Comparison of ENCODE assay signal across 13 cellular contexts in the genomic region with DNA sequence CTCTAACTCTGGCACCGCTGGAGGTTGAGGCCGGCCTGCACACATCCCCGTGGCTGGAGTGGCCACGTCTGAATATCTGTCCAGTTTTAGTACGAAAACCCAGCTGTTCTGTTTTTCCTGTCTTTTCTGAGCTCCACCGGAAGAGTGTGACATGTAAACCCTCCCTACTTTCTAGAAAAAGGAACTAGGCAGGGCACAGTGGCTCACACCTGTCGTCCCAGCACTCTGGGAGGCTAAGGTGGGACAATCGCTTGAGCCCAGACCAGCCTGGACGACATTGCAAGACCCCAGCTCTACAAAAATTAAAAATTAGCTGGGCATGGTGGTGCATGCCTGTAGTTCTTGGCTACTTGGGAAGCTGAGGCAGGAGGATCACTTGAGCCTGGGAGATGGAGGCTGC. TPM values are rescaled to one million over a fixed set of nuclear protein-coding genes. Genes with fewer than 3 reads are reported as not detected.
DNase-seq lines count a peak whose midpoint lies in the region; ATAC-seq, FAIRE-seq and TF ChIP-seq lines count a peak whose summit lies in the region.
"Had no signal": no experiment of that assay in that cellular context is flagged by ENCODE, and none has a peak within 500 bp of the region (broad histone marks: within the 10 kb centered on the region; RNA-seq: fewer than 3 reads in every experiment).

No MANE protein-coding gene starts in this region.

- 42% methylated on average over 9 of the region's 9 CpGs for WGBS in K562 (ENCODE audit: insufficient coverage, low coverage, missing lambda C conversion rate)

- no peak for FAIRE-seq in K562 (lab: Jason Lieb, UNC)

- in situ Hi-C loops in KBM-7 (cut with MboI; ENCODE audit: low pct_unique_long_range_greater_than_20kb, low sequenced_read_pairs) (no loop called here), K562 (cut with MboI) (no loop called here)

- H3K79me2 ChIP-seq in K562 (ENCODE audit: control insufficient read depth, insufficient read depth, low read length) = no peaks in the 10 kb centered on the region

- H3K27me3 ChIP-seq in K562 (ENCODE audit: control insufficient read depth in 2 of 2, insufficient read depth in 2 of 2, low read length in 2 of 2) = peaks cover 0 to 18% of the 10 kb centered on the region in 2 experiments; a peak in 3 of 5 replicates
- H3K27me3 ChIP-seq: cardiac muscle cell had no signal

- H3K4me3 ChIP-seq in K562 = no peak overlapping the region
- H3K4me3 ChIP-seq: cardiac muscle cell, lung had no signal

- H3K4me3 Mint-ChIP-seq in stimulated activated effector memory CD8-positive, alpha-beta T cell treated with anti-CD3 and anti-CD28 coated beads, Interleukin-12 subunit alpha, Interleukin-12 subunit beta, amount 100 ng/mL, for 72 hours = peak overlapping the region; percentile 74

- H3K4me1 ChIP-seq in K562 (replicated peaks in 1 of 2; ENCODE audit: control insufficient read depth in 2 of 2, insufficient read depth in 2 of 2, low read length in 2 of 2) = peaks cover 19 to 33% of the 10 kb centered on the region in 2 experiments

- H3K27ac ChIP-seq in K562 (ENCODE audit: extremely low read depth, low read depth, low read length) = no peak overlapping the region
- H3K27ac ChIP-seq: cardiac muscle cell had no signal

- peaks cover 5% of the 10 kb centered on the region for H3K36me3 Mint-ChIP-seq in stimulated activated effector memory CD8-positive, alpha-beta T cell treated with anti-CD3 and anti-CD28 coated beads, Interleukin-12 subunit alpha, Interleukin-12 subunit beta, amount 100 ng/mL, for 72 hours

- DNase-seq in activated CD8-positive, alpha-beta memory T cell treated with anti-CD3 and anti-CD28 coated beads for 24 hours = peak; percentile 70
- no peak for DNase-seq in activated CD8-positive, alpha-beta memory T cell treated with anti-CD3 and anti-CD28 coated beads, Interleukin-2, amount 50 U/mL, for 48 hours
- DNase-seq in KBM-7 (peak; percentile 80), K562 (ENCODE audit: extremely low read depth in 1 of 4, low spot score in 3 of 4) (no peak), COLO829 (ENCODE audit: low spot score) (no peak)
- DNase-seq in stimulated activated effector memory CD8-positive, alpha-beta T cell treated with anti-CD3 and anti-CD28 coated beads, Interleukin-12 subunit alpha, Interleukin-12 subunit beta, amount 100 ng/mL, for 72 hours (ENCODE audit: low spot score in 2 of 2) = no peak
- DNase-seq: foreskin melanocyte had no signal

- no peak overlapping the region for H3K4me2 ChIP-seq in K562 (ENCODE audit: insufficient read depth, low read length)

- H3K36me3 ChIP-seq in K562 (ENCODE audit: control insufficient read depth, insufficient read depth, low read length) = no peaks in the 10 kb centered on the region
- H3K36me3 ChIP-seq: cardiac muscle cell had no signal

- CTCF ChIA-PET in K562 (lab: Yijun Ruan, JAX; ENCODE audit: low intra/inter-chr PET ratio) = no interaction called here

- no peak for TF ChIP-seq RAD21 in K562 (CRISPR knock-in tag; conservative IDR thresholded peaks at IDR 0.05 in 1 of 2, IDR thresholded peaks at IDR 0.05 in 1 of 2)

- ATAC-seq in K562 = no peak
- ATAC-seq in stimulated activated effector memory CD8-positive, alpha-beta T cell treated with anti-CD3 and anti-CD28 coated beads, Interleukin-12 subunit alpha, Interleukin-12 subunit beta, amount 100 ng/mL, for 72 hours = no peak
- ATAC-seq in HG03565 (IDR thresholded peaks at IDR 0.05; ENCODE audit: unreplicated experiment) = no peak
- no peak for ATAC-seq in HG03135 (IDR thresholded peaks at IDR 0.05; ENCODE audit: unreplicated experiment)

- no peak for TF ChIP-seq CTCF in K562 (IDR thresholded peaks at IDR 0.05 in 2 of 3, conservative IDR thresholded peaks at IDR 0.05 in 1 of 3; ENCODE audit: insufficient read depth in 2 of 3, low read depth in 1 of 3, low read length in 3 of 3)

- H3K9ac ChIP-seq in K562 (ENCODE audit: insufficient read depth in 1 of 2, low read depth in 2 of 2, low read length in 2 of 2) = no peak overlapping the region

- intact Hi-C loops in K562 (cut with micrococcal nuclease) = no loop called here

- no peaks in the 10 kb centered on the region for H3K9me1 ChIP-seq in K562 (ENCODE audit: control insufficient read depth, insufficient read depth, low read length)

- no peaks in the 10 kb centered on the region for H3K9me3 ChIP-seq in K562 (replicated peaks; ENCODE audit: control insufficient read depth, insufficient read depth, low read depth, low read length)

- no peak for TF ChIP-seq POLR2A in K562 (conservative IDR thresholded peaks at IDR 0.05)

- H2AFZ ChIP-seq in K562 (ENCODE audit: low read depth, low read length) = no peak overlapping the region

- H3K9me3 Mint-ChIP-seq in stimulated activated effector memory CD8-positive, alpha-beta T cell treated with anti-CD3 and anti-CD28 coated beads, Interleukin-12 subunit alpha, Interleukin-12 subunit beta, amount 100 ng/mL, for 72 hours = no peaks in the 10 kb centered on the region

- POLR2A ChIA-PET in K562 (lab: Yijun Ruan, JAX) = interaction anchor here (0.6 to 0.9 kb wide), 2 partner anchors 12 to 209 kb away, joined by 3 read pairs; no protein-coding TSS in a partner anchor

- peak overlapping the region; percentile 97 for H3K27ac Mint-ChIP-seq in stimulated activated effector memory CD8-positive, alpha-beta T cell treated with anti-CD3 and anti-CD28 coated beads, Interleukin-12 subunit alpha, Interleukin-12 subunit beta, amount 100 ng/mL, for 72 hours

- no peak for TF ChIP-seq EP300 in K562 (IDR thresholded peaks at IDR 0.05; ENCODE audit: low read length)

- H4K20me1 ChIP-seq in K562 (replicated peaks; ENCODE audit: control insufficient read depth, insufficient read depth, low read length) = no peaks in the 10 kb centered on the region; the same call in 1 of the 2 replicates

- peaks cover 61% of the 10 kb centered on the region for H3K4me1 Mint-ChIP-seq in stimulated activated effector memory CD8-positive, alpha-beta T cell treated with anti-CD3 and anti-CD28 coated beads, Interleukin-12 subunit alpha, Interleukin-12 subunit beta, amount 100 ng/mL, for 72 hours

- no TSS peak for BruUV-seq in K562 (replicated peaks; lab: Mats Ljungman, UMichigan)

RNA-seq across cellular contexts. Expression of gene PHYKPL, which starts 8.2 kb away (rescaled TPM):
- 203 and 378 TPM in 2 replicates for total RNA-seq in K562 (2011; cell fraction: chromatin; rRNA removed; ENCODE audit: low replicate concordance)
- 205 and 217 TPM in 2 replicates for total RNA-seq in K562 (2011; cell fraction: nucleolus; rRNA removed)
- 219 and 287 TPM in 2 replicates for total RNA-seq in K562 (2011; cell fraction: nucleoplasm; rRNA removed)
- total RNA-seq in K562 (2014; rRNA removed) (18.6 and 21.6 TPM in 2 replicates), K562 (2014; rRNA removed; fragmentation: Illumina TruSeq; extraction: Trizol) (13.9 and 18.4 TPM in 2 replicates), K562 (2015; rRNA removed; fragmentation: Illumina TruSeq; extraction: Trizol) (16.7 and 17.1 TPM in 2 replicates), K562 (2021) (34.0 and 34.7 TPM in 2 replicates)
- polyA plus RNA-seq in K562 (2011; rRNA removed) (25.6 and 40.7 TPM in 2 replicates), K562 (2014; fragmentation: Illumina TruSeq; extraction: Trizol) (19.6 and 20.1 TPM in 2 replicates), K562 (2014; fragmentation: Nextera tagmentation; extraction: Ambion mirVana) (1 to 10 TPM; 4.7 to 6.5 TPM), K562 (2014; rRNA removed) (31.9 and 32.0 TPM in 2 replicates)
- polyA plus RNA-seq in K562 (2011; cell fraction: cytosol; rRNA removed) = 18.3 and 25.8 TPM in 2 replicates
- polyA plus RNA-seq in K562 (2011; cell fraction: nucleus; rRNA removed) = 126 and 156 TPM in 2 replicates
- polyA plus RNA-seq in K562 (2012) = 19.8 and 52.3 TPM in 2 replicates
- polyA minus RNA-seq in K562 (2011; rRNA and poly(A)+ RNA removed) = 33.9 and 36.4 TPM in 2 replicates
- 9.2 and 15.5 TPM in 2 replicates for polyA minus RNA-seq in K562 (2011; cell fraction: cytosol; rRNA and poly(A)+ RNA removed)
- 71.5 and 72.2 TPM in 2 replicates for polyA minus RNA-seq in K562 (2011; cell fraction: nucleus; rRNA and poly(A)+ RNA removed)

RNA-seq across cellular contexts. Expression of gene HNRNPAB, which starts 36.4 kb away (rescaled TPM):
- 107 and 112 TPM in 2 replicates for total RNA-seq in K562 (2011; cell fraction: chromatin; rRNA removed; ENCODE audit: low replicate concordance)
- total RNA-seq in K562 (2011; cell fraction: nucleolus; rRNA removed) = 50.4 and 55.9 TPM in 2 replicates
- 93.1 and 119 TPM in 2 replicates for total RNA-seq in K562 (2011; cell fraction: nucleoplasm; rRNA removed)
- total RNA-seq in K562 (2014; rRNA removed) = 236 and 251 TPM in 2 replicates
- total RNA-seq in K562 (2014; rRNA removed; fragmentation: Illumina TruSeq; extraction: Trizol) = 193 and 210 TPM in 2 replicates
- 213 and 223 TPM in 2 replicates for total RNA-seq in K562 (2015; rRNA removed; fragmentation: Illumina TruSeq; extraction: Trizol)
- 299 and 351 TPM in 2 replicates for total RNA-seq in K562 (2021)
- polyA plus RNA-seq in K562 (2011; rRNA removed) = 160 and 253 TPM in 2 replicates
- polyA plus RNA-seq in K562 (2011; cell fraction: cytosol; rRNA removed) = 229 and 236 TPM in 2 replicates
- 131 TPM in 2 replicates for polyA plus RNA-seq in K562 (2011; cell fraction: nucleus; rRNA removed)
- 175 and 305 TPM in 2 replicates for polyA plus RNA-seq in K562 (2012)
- polyA plus RNA-seq in K562 (2014; fragmentation: Illumina TruSeq; extraction: Trizol) = 284 and 307 TPM in 2 replicates
- polyA plus RNA-seq in K562 (2014; fragmentation: Nextera tagmentation; extraction: Ambion mirVana) = 10 to 100 TPM; 34.6 to 44.7 TPM
- polyA plus RNA-seq in K562 (2014; rRNA removed) = 404 and 425 TPM in 2 replicates
- 75.6 and 103 TPM in 2 replicates for polyA minus RNA-seq in K562 (2011; rRNA and poly(A)+ RNA removed)
- polyA minus RNA-seq in K562 (2011; cell fraction: cytosol; rRNA and poly(A)+ RNA removed) = 69.1 and 82.2 TPM in 2 replicates
- 31.9 and 48.4 TPM in 2 replicates for polyA minus RNA-seq in K562 (2011; cell fraction: nucleus; rRNA and poly(A)+ RNA removed)

RNA-seq across cellular contexts. Expression of gene GMCL2, which starts 53.6 kb away (rescaled TPM):
- total RNA-seq in K562 (2011; cell fraction: chromatin; rRNA removed; ENCODE audit: low replicate concordance) = 0.14 TPM in 1 of 2 replicates, not detected in the other
- total RNA-seq in K562 (2011; cell fraction: nucleolus; rRNA removed) = not detected in 2 replicates
- not detected in 2 replicates for total RNA-seq in K562 (2011; cell fraction: nucleoplasm; rRNA removed)
- not detected in 2 replicates for total RNA-seq in K562 (2014; rRNA removed)
- total RNA-seq in K562 (2014; rRNA removed; fragmentation: Illumina TruSeq; extraction: Trizol) = 0.04 TPM in 1 of 2 replicates, not detected in the other
- total RNA-seq in K562 (2015; rRNA removed; fragmentation: Illumina TruSeq; extraction: Trizol) = not detected in 2 replicates
- total RNA-seq in K562 (2021) = not detected in 2 replicates
- 0.03 TPM in 1 of 2 replicates, not detected in the other for polyA plus RNA-seq in K562 (2011; rRNA removed)
- polyA plus RNA-seq in K562 (2011; cell fraction: cytosol; rRNA removed) = not detected in 2 replicates
- polyA plus RNA-seq in K562 (2011; cell fraction: nucleus; rRNA removed) = not detected in 2 replicates
- not detected in 2 replicates for polyA plus RNA-seq in K562 (2012)
- polyA plus RNA-seq in K562 (2014; fragmentation: Illumina TruSeq; extraction: Trizol) = not detected in 2 replicates
- not detected for polyA plus RNA-seq in K562 (2014; fragmentation: Nextera tagmentation; extraction: Ambion mirVana)
- polyA plus RNA-seq in K562 (2014; rRNA removed) = not detected in 2 replicates
- 0.06 TPM in 1 of 2 replicates, not detected in the other for polyA minus RNA-seq in K562 (2011; rRNA and poly(A)+ RNA removed)
- not detected in 2 replicates for polyA minus RNA-seq in K562 (2011; cell fraction: cytosol; rRNA and poly(A)+ RNA removed)
- polyA minus RNA-seq in K562 (2011; cell fraction: nucleus; rRNA and poly(A)+ RNA removed) = not detected in 2 replicates
- total RNA-seq: cardiac muscle cell, HT-29, lung, renal cortical epithelial cell had no signal
- polyA plus RNA-seq: cardiac muscle cell, lung had no signal

Comparison
In these comparisons a context has a peak if more than half of its experiments do, and no peak if none do; other contexts are left out.
1. DNase-seq: peak in activated CD8-positive, alpha-beta memory T cell treated with anti-CD3 and anti-CD28 coated beads for 24 hours (single experiment) and KBM-7 (single experiment); none in activated CD8-positive, alpha-beta memory T cell treated with anti-CD3 and anti-CD28 coated beads, Interleukin-2, amount 50 U/mL, for 48 hours (single experiment), K562 (0 of 4), stimulated activated effector memory CD8-positive, alpha-beta T cell treated with anti-CD3 and anti-CD28 coated beads, Interleukin-12 subunit alpha, Interleukin-12 subunit beta, amount 100 ng/mL, for 72 hours (0 of 2) and COLO829 (single experiment).